In genomic region chr20:50434653-50435396, GRCh38 we compare ENCODE assay signal across 1 cellular context.
TF ChIP-seq lines count a peak whose summit lies in the region.

No MANE protein-coding gene starts in this region.

TF ChIP-seq in HepG2, 621 proteins besides CTCF, POLR2A, EP300 and RAD21 (continued from another document and continues in another):
- TF ChIP-seq ZSCAN5A (CRISPR knock-in tag; IDR thresholded peaks at IDR 0.05; ENCODE audit: borderline replicate concordance) (peak; percentile 44; the same call in 1 of the 2 replicates), DMAP1 (CRISPR knock-in tag; IDR thresholded peaks at IDR 0.05) (0 out of 2 replicates have a peak, but pooled peaks have one; percentile 34), ZNF513 (CRISPR knock-in tag; conservative IDR thresholded peaks at IDR 0.05) (no peak), FLYWCH1 (CRISPR knock-in tag; IDR thresholded peaks at IDR 0.05) (no peak), THRA (CRISPR knock-in tag; IDR thresholded peaks at IDR 0.05; ENCODE audit: borderline replicate concordance) (0 out of 2 replicates have a peak, but pooled peaks have one; percentile 36), ZNF577 (CRISPR knock-in tag; IDR thresholded peaks at IDR 0.05; ENCODE audit: borderline replicate concordance, low read depth) (no peak), SMAD3 (CRISPR knock-in tag; IDR thresholded peaks at IDR 0.05) (0 out of 2 replicates have a peak, but pooled peaks have one; percentile 33), MIER2 (CRISPR knock-in tag; IDR thresholded peaks at IDR 0.05) (0 out of 2 replicates have a peak, but pooled peaks have one; percentile 15), SMAD1 (CRISPR knock-in tag; IDR thresholded peaks at IDR 0.05; ENCODE audit: borderline replicate concordance, low read depth) (no peak), PHF21A (CRISPR knock-in tag; IDR thresholded peaks at IDR 0.05) (peak; percentile 14; the same call in 1 of the 2 replicates), SKIL (CRISPR knock-in tag; IDR thresholded peaks at IDR 0.05; ENCODE audit: borderline replicate concordance) (0 out of 2 replicates have a peak, but pooled peaks have one; percentile 6), MXD4 (CRISPR knock-in tag; IDR thresholded peaks at IDR 0.05) (no peak), ZNF564 (CRISPR knock-in tag; IDR thresholded peaks at IDR 0.05) (0 out of 2 replicates have a peak, but pooled peaks have one; percentile 27), THAP7 (CRISPR knock-in tag; IDR thresholded peaks at IDR 0.05) (no peak), BATF2 (CRISPR knock-in tag; IDR thresholded peaks at IDR 0.05) (no peak), ATF1 (CRISPR knock-in tag; IDR thresholded peaks at IDR 0.05) (0 out of 2 replicates have a peak, but pooled peaks have one; percentile 31), NPAS2 (CRISPR knock-in tag; IDR thresholded peaks at IDR 0.05; ENCODE audit: borderline replicate concordance) (no peak), SP1 (IDR thresholded peaks at IDR 0.05) (no peak), SP1 (CRISPR knock-in tag; IDR thresholded peaks at IDR 0.05) (no peak), ERF (CRISPR knock-in tag; IDR thresholded peaks at IDR 0.05) (peak; percentile 74), SP2 (CRISPR knock-in tag; IDR thresholded peaks at IDR 0.05) (peak; percentile 44; the same call in 1 of the 2 replicates), ZNF660 (CRISPR knock-in tag; IDR thresholded peaks at IDR 0.05; ENCODE audit: borderline replicate concordance, low read depth) (no peak), PCBP2 (optimal IDR thresholded peaks at IDR 0.05; ENCODE audit: low read depth, low read length, poor library complexity, severe bottlenecking) (no peak), MAX (IDR thresholded peaks at IDR 0.05) (peak; percentile 32; the same call in 1 of the 2 replicates), AHR (CRISPR knock-in tag; IDR thresholded peaks at IDR 0.05) (no peak; the same call in 1 of the 2 replicates), KDM1A (CRISPR knock-in tag; IDR thresholded peaks at IDR 0.05) (peak; percentile 63; the same call in 1 of the 2 replicates), ZNF646 (CRISPR knock-in tag; IDR thresholded peaks at IDR 0.05) (peak; percentile 13; the same call in 1 of the 2 replicates), HNF4A (CRISPR knock-in tag; IDR thresholded peaks at IDR 0.05) (peak; percentile 74), ZEB1 (IDR thresholded peaks at IDR 0.05; ENCODE audit: insufficient replicate concordance, low read depth) (no peak), HNF4G (IDR thresholded peaks at IDR 0.05; ENCODE audit: borderline replicate concordance, low read depth, low read length) (peak; percentile 53; the same call in 1 of the 2 replicates), HNF4G (CRISPR knock-in tag; IDR thresholded peaks at IDR 0.05; ENCODE audit: borderline replicate concordance, low read depth) (no peak; the same call in 1 of the 2 replicates), TRIM24 (CRISPR knock-in tag; IDR thresholded peaks at IDR 0.05) (no peak), ZBTB25 (CRISPR knock-in tag; IDR thresholded peaks at IDR 0.05) (0 out of 2 replicates have a peak, but pooled peaks have one; percentile 66), RFXANK (CRISPR knock-in tag; IDR thresholded peaks at IDR 0.05) (0 out of 2 replicates have a peak, but pooled peaks have one; percentile 50), HOXD1 (CRISPR knock-in tag; IDR thresholded peaks at IDR 0.05) (no peak), CBX5 (CRISPR knock-in tag; IDR thresholded peaks at IDR 0.05; ENCODE audit: borderline replicate concordance) (0 out of 2 replicates have a peak, but pooled peaks have one; percentile 50), ZNF589 (CRISPR knock-in tag; conservative IDR thresholded peaks at IDR 0.05) (no peak), PLSCR1 (CRISPR knock-in tag; IDR thresholded peaks at IDR 0.05; ENCODE audit: borderline replicate concordance) (no peak), ZKSCAN8 (CRISPR knock-in tag; IDR thresholded peaks at IDR 0.05; ENCODE audit: borderline replicate concordance) (peak; percentile 66; the same call in 1 of the 2 replicates), ARID2 (CRISPR knock-in tag; IDR thresholded peaks at IDR 0.05; ENCODE audit: borderline replicate concordance) (0 out of 2 replicates have a peak, but pooled peaks have one; percentile 30), ATF6 (CRISPR knock-in tag; conservative IDR thresholded peaks at IDR 0.05) (no peak), ASH2L (IDR thresholded peaks at IDR 0.05; ENCODE audit: insufficient read length, low read depth, low read length) (no peak)
